Comparison of ENCODE assay signal across 14 cellular contexts in the genomic region with DNA sequence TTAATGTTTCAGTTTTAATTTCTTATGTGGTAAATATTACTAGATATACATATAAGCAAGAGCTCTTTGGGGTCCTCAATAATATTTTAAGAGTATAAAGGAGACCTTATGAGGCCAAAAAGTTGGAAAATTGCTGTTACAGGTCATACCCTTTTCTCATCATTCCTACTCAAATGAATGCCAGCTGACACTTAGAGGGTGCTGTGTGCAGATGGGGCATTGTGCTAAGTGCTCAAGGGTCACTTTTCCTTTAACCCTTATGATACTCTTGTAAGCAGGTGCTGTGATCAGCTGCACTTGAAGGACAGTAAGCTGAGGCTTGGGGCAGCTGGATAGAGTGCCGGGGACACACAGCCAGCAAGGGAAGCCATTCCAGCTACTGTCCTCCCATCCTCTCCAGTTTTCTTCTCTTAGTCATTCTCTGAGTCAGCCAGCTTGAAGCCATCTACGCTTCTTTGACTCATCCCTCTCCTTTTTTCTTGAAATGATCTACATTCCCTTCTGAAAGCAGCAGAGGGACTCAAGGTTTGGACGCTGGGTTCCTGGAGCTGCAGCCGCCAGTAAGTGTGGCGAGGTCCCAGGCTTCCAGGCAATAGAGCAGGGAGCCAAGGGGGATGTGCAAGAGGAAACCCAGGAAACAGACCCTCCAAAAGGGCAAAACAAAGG. TPM values are rescaled to one million over a fixed set of nuclear protein-coding genes. Genes with fewer than 3 reads are reported as not detected.
DNase-seq lines count a peak whose midpoint lies in the region; ATAC-seq, FAIRE-seq and TF ChIP-seq lines count a peak whose summit lies in the region.
"Had no signal": no experiment of that assay in that cellular context is flagged by ENCODE, and none has a peak within 500 bp of the region (broad histone marks: within the 10 kb centered on the region; RNA-seq: fewer than 3 reads in every experiment).

No MANE protein-coding gene starts in this region.

- TF ChIP-seq CTCF in right atrium auricular region (IDR thresholded peaks at IDR 0.05) (no peak), heart left ventricle (IDR thresholded peaks at IDR 0.05) (no peak), RWPE2 (IDR thresholded peaks at IDR 0.05; ENCODE audit: poor library complexity, severe bottlenecking) (peak; percentile 69), fibroblast of mammary gland (conservative IDR thresholded peaks at IDR 0.05; ENCODE audit: control insufficient read depth, insufficient read depth, low read depth, low read length) (peak; percentile 71), D721Med (IDR thresholded peaks at IDR 0.05; ENCODE audit: insufficient read depth, missing control alignments) (no peak)

- H3K27me3 ChIP-seq in right atrium auricular region, result no peaks in the 10 kb centered on the region
- no peaks in the 10 kb centered on the region for H3K27me3 ChIP-seq in heart left ventricle
- H3K27me3 ChIP-seq in RWPE2 (ENCODE audit: insufficient read depth, poor library complexity, severe bottlenecking), result no peaks in the 10 kb centered on the region
- H3K27me3 ChIP-seq: dorsolateral prefrontal cortex had no signal

- FAIRE-seq in D721Med (lab: Jason Lieb, UNC), result no peak

- 77 to 88% (median 84%) methylated on average over 5 of the region's 5 CpGs for WGBS in heart left ventricle, 4 donors

- H3K4me1 ChIP-seq in right atrium auricular region, result peaks cover 0 to 14% of the 10 kb centered on the region in 2 donors
- peaks cover 0 to 30% (median 6%) of the 10 kb centered on the region in 12 donors for H3K4me1 ChIP-seq in heart left ventricle
- H3K4me1 ChIP-seq in RWPE2 (ENCODE audit: insufficient read depth, poor library complexity, severe bottlenecking), result peaks cover 21% of the 10 kb centered on the region
- H3K4me1 ChIP-seq: HAP-1 had no signal

- DNase-seq in right atrium auricular region (ENCODE audit: low spot score) (no peak), heart left ventricle (no peak), RWPE2 (ENCODE audit: low spot score) (no peak), fibroblast of mammary gland (ENCODE audit: low read depth) (peak; percentile 97), NK-92 (lab: John Stamatoyannopoulos, UW; ENCODE audit: unreplicated experiment) (no peak), D721Med (ENCODE audit: insufficient read length, low spot score) (no peak), NCI-H187 (lab: John Stamatoyannopoulos, UW) (no peak)
- DNase-seq: activated T-cell treated with anti-CD3 and anti-CD28 coated beads, Interleukin-2, amount 50 U/mL, for 4 hours; Calu3; dorsolateral prefrontal cortex; left colon had no signal

- H3K4me3 ChIP-seq in right atrium auricular region (no peak overlapping the region), heart left ventricle (no peak overlapping the region), RWPE2 (ENCODE audit: severe bottlenecking) (no peak overlapping the region), fibroblast of mammary gland (ENCODE audit: control insufficient read depth, low read depth, low read length) (peak overlapping the region; percentile 18)
- H3K4me3 ChIP-seq: dorsolateral prefrontal cortex, HAP-1 had no signal

- no peak for TF ChIP-seq POLR2A in heart left ventricle (IDR thresholded peaks at IDR 0.05)

- H3K36me3 ChIP-seq in right atrium auricular region, result no peaks in the 10 kb centered on the region
- no peaks in the 10 kb centered on the region for H3K36me3 ChIP-seq in heart left ventricle
- no peaks in the 10 kb centered on the region for H3K36me3 ChIP-seq in RWPE2 (ENCODE audit: low read depth)
- H3K36me3 ChIP-seq: HAP-1 had no signal

- H3K9me3 ChIP-seq in right atrium auricular region, result no peaks in the 10 kb centered on the region
- no peaks in the 10 kb centered on the region for H3K9me3 ChIP-seq in heart left ventricle
- H3K9me3 ChIP-seq in RWPE2 (ENCODE audit: severe bottlenecking), result no peaks in the 10 kb centered on the region
- H3K9me3 ChIP-seq: HAP-1 had no signal

- H3K27ac ChIP-seq in right atrium auricular region, result peak overlapping the region; percentile 42 to 57
- H3K27ac ChIP-seq in heart left ventricle, result peak overlapping the region in 6 of 12 donors; percentile 33 to 43 (median 40)
- peak overlapping the region; percentile 55 for H3K27ac ChIP-seq in RWPE2 (ENCODE audit: poor library complexity, severe bottlenecking)
- H3K27ac ChIP-seq: HL-60 had no signal

- intact Hi-C loops in heart left ventricle (cut with DNase I), result no loop called here

- ATAC-seq in heart left ventricle, result no peak
- ATAC-seq in RWPE2 (ENCODE audit: low read depth), result peak; percentile 97
- ATAC-seq in GM21717 (IDR thresholded peaks at IDR 0.05; ENCODE audit: unreplicated experiment), result no peak
- ATAC-seq: activated T-cell treated with anti-CD3 and anti-CD28 coated beads, Interleukin-2, amount 50 U/mL, for 4 hours; left colon had no signal

RNA-seq across cellular contexts. Expression of a gene that starts 42.0 kb away (rescaled TPM):
- 10 to 100 TPM; 32.5 to 32.9 TPM for total RNA-seq in right atrium auricular region
- total RNA-seq in heart left ventricle, result 10 to 100 TPM; 32.1 to 58.9 (median 49.3) TPM
- polyA plus RNA-seq in heart left ventricle, result 1 to 10 TPM; 4.3 to 9.0 TPM

Comparison
In these comparisons a context has a peak if more than half of its experiments do, and no peak if none do; other contexts are left out.
1. CTCF ChIP-seq: peak in RWPE2 (single experiment) and fibroblast of mammary gland (single experiment); none in right atrium auricular region (0 of 2), heart left ventricle (0 of 12) and D721Med (single experiment).